ENCODE assay signal across 12 cellular contexts in the genomic region with DNA sequence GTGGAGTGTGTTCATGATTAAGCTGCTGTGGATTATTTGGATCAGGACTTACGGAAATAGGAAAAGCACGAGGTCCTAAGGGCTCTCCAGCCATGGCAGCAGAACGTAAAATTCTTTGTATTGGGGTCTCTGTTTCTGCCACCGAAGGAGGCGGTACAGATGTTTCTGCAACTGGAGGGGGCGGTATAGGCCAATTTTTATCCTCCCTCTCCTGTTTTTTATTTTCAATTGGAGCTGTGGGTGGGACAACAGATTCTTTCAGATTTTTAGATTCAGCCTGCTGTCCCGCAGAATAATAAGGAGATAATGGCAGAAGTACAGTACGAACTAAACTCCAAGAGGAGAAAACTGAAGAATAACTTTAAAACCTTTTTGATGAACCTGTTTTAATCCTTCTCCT. TPM values are rescaled to one million over a fixed set of nuclear protein-coding genes. Genes with fewer than 3 reads are reported as not detected.
"Had no signal": no experiment of that assay in that cellular context is flagged by ENCODE, and none has a peak within 500 bp of the region (broad histone marks: within the 10 kb centered on the region; RNA-seq: fewer than 3 reads in every experiment).

No MANE protein-coding gene starts in this region.

RNA-seq across cellular contexts. Expression of a gene that starts 26.0 kb away (rescaled TPM):
- total RNA-seq: activated B cell treated with CpG ODN at 0.5 μM for 24 hours; activated CD8-positive, alpha-beta memory T cell treated with anti-CD3 and anti-CD28 coated beads for 36 hours; activated CD8-positive, alpha-beta T cell treated with anti-CD3 and anti-CD28 coated beads for 36 hours; activated naive CD4-positive, alpha-beta T cell treated with anti-CD3 and anti-CD28 coated beads for 36 hours; activated naive CD4-positive, alpha-beta T cell treated with anti-CD3 and anti-CD28 coated beads, Interleukin-2, amount 50 U/mL, for 72 hours; activated naive CD8-positive, alpha-beta T cell treated with anti-CD3 and anti-CD28 coated beads for 36 hours; activated T-cell treated with anti-CD3 and anti-CD28 coated beads, Interleukin-2, amount 50 U/mL, for 4 hours; activated T-cell treated with anti-CD3 and anti-CD28 coated beads, Interleukin-2, amount 50 U/mL, for 72 hours; astrocyte; body of pancreas; cardiac septum had no signal
- polyA plus RNA-seq: aorta had no signal
